26 cellular contexts compared by ENCODE assay signal in genomic region chr12:32254260-32254659, GRCh38.
"Had no signal": no experiment of that assay in that cellular context is flagged by ENCODE, and none has a peak within 500 bp of the region (broad histone marks: within the 10 kb centered on the region; RNA-seq: fewer than 3 reads in every experiment).

No MANE protein-coding gene starts in this region.

- H3K9me3 ChIP-seq: gastrocnemius medialis, prostate gland, suprapubic skin, transverse colon, uterus had no signal

- H3K36me3 ChIP-seq: gastrocnemius medialis, heart left ventricle, left lung, prostate gland, suprapubic skin, transverse colon, upper lobe of right lung, uterus had no signal

- ATAC-seq: esophagus mucosa; gastrocnemius medialis; heart left ventricle; left cardiac atrium; left lung; naive thymus-derived CD8-positive, alpha-beta T cell; right cardiac atrium; stimulated activated naive CD8-positive, alpha-beta T cell treated with anti-CD3 and anti-CD28 coated beads, Interleukin-15, amount 100 ng/mL, for 72 hours; upper lobe of right lung had no signal

- H3K27me3 Mint-ChIP-seq: naive thymus-derived CD8-positive, alpha-beta T cell; stimulated activated naive CD8-positive, alpha-beta T cell treated with anti-CD3 and anti-CD28 coated beads, Interleukin-15, amount 100 ng/mL, for 72 hours had no signal

- H3K4me2 ChIP-seq: hepatocyte had no signal

- H3K4me1 ChIP-seq: gastrocnemius medialis, heart left ventricle, left lung, prostate gland, suprapubic skin, transverse colon, upper lobe of right lung, uterus had no signal

- H3K27ac ChIP-seq: dorsolateral prefrontal cortex, epithelial cell of prostate, gastrocnemius medialis, heart left ventricle, hepatocyte, left lung, prostate gland, suprapubic skin, transverse colon, upper lobe of right lung, uterus had no signal

- H3K4me3 ChIP-seq: dorsolateral prefrontal cortex, gastrocnemius medialis, heart left ventricle, hepatocyte, left lung, prostate gland, suprapubic skin, transverse colon, upper lobe of right lung, uterus had no signal

- H3K27ac Mint-ChIP-seq: naive thymus-derived CD8-positive, alpha-beta T cell had no signal

- DNase-seq: dorsolateral prefrontal cortex; effector CD4-positive, alpha-beta T cell; foreskin fibroblast; gastrocnemius medialis; heart left ventricle; left cardiac atrium; left lung; mesendoderm; midbrain; naive thymus-derived CD8-positive, alpha-beta T cell; nephron progenitor cell; nucleus accumbens; right cardiac atrium; small intestine; stimulated activated CD4-positive, alpha-beta T cell treated with anti-CD3 and anti-CD28 coated beads, Interleukin-15, amount 100 ng/mL, for 24 hours; stimulated activated CD4-positive, alpha-beta T cell treated with anti-CD3 and anti-CD28 coated beads, Interleukin-2, amount 100 ng/mL, for 48 hours; stimulated activated naive CD4-positive, alpha-beta T cell; stimulated activated naive CD8-positive, alpha-beta T cell treated with anti-CD3 and anti-CD28 coated beads, Interleukin-15, amount 100 ng/mL, for 72 hours; transverse colon; upper lobe of right lung; uterus had no signal

- H2AFZ ChIP-seq: hepatocyte had no signal

- H3K4me3 Mint-ChIP-seq: naive thymus-derived CD8-positive, alpha-beta T cell; nephron progenitor cell; stimulated activated naive CD8-positive, alpha-beta T cell treated with anti-CD3 and anti-CD28 coated beads, Interleukin-15, amount 100 ng/mL, for 72 hours had no signal

- H3K27me3 ChIP-seq: dorsolateral prefrontal cortex, gastrocnemius medialis, heart left ventricle, hepatocyte, left lung, suprapubic skin, transverse colon, upper lobe of right lung, uterus had no signal
